Comparison of ENCODE assay signal across 8 cellular contexts in genomic region chr5:143003328-143003636, GRCh38.
DNase-seq lines count a peak whose midpoint lies in the region; ATAC-seq and TF ChIP-seq lines count a peak whose summit lies in the region.

No MANE protein-coding gene starts in this region.

- peak overlapping the region; percentile 32 to 73 (median 56) for H3K27ac ChIP-seq in gastroesophageal sphincter

- TF ChIP-seq POLR2A in gastroesophageal sphincter (IDR thresholded peaks at IDR 0.05), result no peak
- TF ChIP-seq POLR2A in GM18505 (IDR thresholded peaks at IDR 0.05; ENCODE audit: borderline replicate concordance, extremely low read depth, insufficient read depth, insufficient read length), result no peak

- CTCF ChIA-PET in activated CD4-positive, alpha-beta memory T cell treated with anti-CD3 and anti-CD28 coated beads, Interleukin-2, amount 10 ng/mL, durations not matched to agents 7 days and 5 days (lab: Charles Lee), result interaction anchor here (0.7 to 3.5 kb wide), 31 partner anchors 10 to 1190 kb away, joined by 3 to 57 read pairs (median 5); partner anchors contain the start of genes KCTD16, NR3C1 and YIPF5

- no peak for DNase-seq in T-helper 2 cell treated with Interferon-gamma antibody and Interleukin-4, amounts not matched to agents 5 μg/mL and 100 μg/mL, for 36 hours (ENCODE audit: low spot score)
- DNase-seq in T-helper 2 cell (no peak), NCI-H1930 (lab: John Stamatoyannopoulos, UW) (no peak)
- no peak for DNase-seq in activated CD4-positive, alpha-beta memory T cell treated with anti-CD3 and anti-CD28 coated beads, Interleukin-2, amount 10 ng/mL, durations not matched to agents 7 days and 5 days
- DNase-seq in stimulated activated effector memory CD8-positive, alpha-beta T cell treated with anti-CD3 and anti-CD28 coated beads, Interleukin-12 subunit alpha, Interleukin-12 subunit beta, amount 100 ng/mL, for 72 hours (ENCODE audit: low spot score in 2 of 2), result no peak

- ATAC-seq in gastroesophageal sphincter, result no peak
- no peak for ATAC-seq in stimulated activated effector memory CD8-positive, alpha-beta T cell treated with anti-CD3 and anti-CD28 coated beads, Interleukin-12 subunit alpha, Interleukin-12 subunit beta, amount 100 ng/mL, for 72 hours
- no peak for ATAC-seq in GM18505 (IDR thresholded peaks at IDR 0.05; ENCODE audit: unreplicated experiment)
- ATAC-seq in HG03460 (IDR thresholded peaks at IDR 0.05; ENCODE audit: unreplicated experiment), result no peak

- peak overlapping the region; percentile 97 for H3K27ac Mint-ChIP-seq in T-helper 2 cell treated with Interferon-gamma antibody and Interleukin-4, amounts not matched to agents 5 μg/mL and 100 μg/mL, for 36 hours
- peak overlapping the region; percentile 99 for H3K27ac Mint-ChIP-seq in activated CD4-positive, alpha-beta memory T cell treated with anti-CD3 and anti-CD28 coated beads, Interleukin-2, amount 10 ng/mL, durations not matched to agents 7 days and 5 days
- peak overlapping the region; percentile 100 for H3K27ac Mint-ChIP-seq in stimulated activated effector memory CD8-positive, alpha-beta T cell treated with anti-CD3 and anti-CD28 coated beads, Interleukin-12 subunit alpha, Interleukin-12 subunit beta, amount 100 ng/mL, for 72 hours

- peaks cover 69% of the 10 kb centered on the region for H3K4me1 Mint-ChIP-seq in T-helper 2 cell treated with Interferon-gamma antibody and Interleukin-4, amounts not matched to agents 5 μg/mL and 100 μg/mL, for 36 hours (ENCODE audit: low read depth)
- H3K4me1 Mint-ChIP-seq in activated CD4-positive, alpha-beta memory T cell treated with anti-CD3 and anti-CD28 coated beads, Interleukin-2, amount 10 ng/mL, durations not matched to agents 7 days and 5 days, result peaks cover 81% of the 10 kb centered on the region
- H3K4me1 Mint-ChIP-seq in stimulated activated effector memory CD8-positive, alpha-beta T cell treated with anti-CD3 and anti-CD28 coated beads, Interleukin-12 subunit alpha, Interleukin-12 subunit beta, amount 100 ng/mL, for 72 hours, result peaks cover 90% of the 10 kb centered on the region

- TF ChIP-seq CTCF in gastroesophageal sphincter (IDR thresholded peaks at IDR 0.05), result no peak

- H3K9me3 ChIP-seq in gastroesophageal sphincter, result no peaks in the 10 kb centered on the region

- no peak overlapping the region for H3K4me3 ChIP-seq in gastroesophageal sphincter

- peaks cover 20 to 62% (median 34%) of the 10 kb centered on the region in 3 donors for H3K4me1 ChIP-seq in gastroesophageal sphincter

- no peaks in the 10 kb centered on the region for H3K27me3 Mint-ChIP-seq in T-helper 2 cell treated with Interferon-gamma antibody and Interleukin-4, amounts not matched to agents 5 μg/mL and 100 μg/mL, for 36 hours (ENCODE audit: low read depth)
- H3K27me3 Mint-ChIP-seq in activated CD4-positive, alpha-beta memory T cell treated with anti-CD3 and anti-CD28 coated beads, Interleukin-2, amount 10 ng/mL, durations not matched to agents 7 days and 5 days, result no peaks in the 10 kb centered on the region

- no peaks in the 10 kb centered on the region for H3K27me3 ChIP-seq in gastroesophageal sphincter

- no peak for TF ChIP-seq EP300 in gastroesophageal sphincter (IDR thresholded peaks at IDR 0.05)

- peak overlapping the region; percentile 66 for H3K4me3 Mint-ChIP-seq in T-helper 2 cell treated with Interferon-gamma antibody and Interleukin-4, amounts not matched to agents 5 μg/mL and 100 μg/mL, for 36 hours
- H3K4me3 Mint-ChIP-seq in activated CD4-positive, alpha-beta memory T cell treated with anti-CD3 and anti-CD28 coated beads, Interleukin-2, amount 10 ng/mL, durations not matched to agents 7 days and 5 days, result peak overlapping the region; percentile 41
- H3K4me3 Mint-ChIP-seq in stimulated activated effector memory CD8-positive, alpha-beta T cell treated with anti-CD3 and anti-CD28 coated beads, Interleukin-12 subunit alpha, Interleukin-12 subunit beta, amount 100 ng/mL, for 72 hours, result peak overlapping the region; percentile 60

- no peaks in the 10 kb centered on the region for H3K36me3 ChIP-seq in gastroesophageal sphincter

- POLR2A ChIA-PET in activated CD4-positive, alpha-beta memory T cell treated with anti-CD3 and anti-CD28 coated beads, Interleukin-2, amount 10 ng/mL, durations not matched to agents 7 days and 5 days (lab: Charles Lee), result interaction anchor here (0.6 to 4.7 kb wide), 18 partner anchors 17 to 1187 kb away, joined by 3 to 80 read pairs (median 6); partner anchors contain the start of genes ARHGAP26 and NR3C1

- peaks cover 7% of the 10 kb centered on the region for H3K36me3 Mint-ChIP-seq in T-helper 2 cell treated with Interferon-gamma antibody and Interleukin-4, amounts not matched to agents 5 μg/mL and 100 μg/mL, for 36 hours (ENCODE audit: low read depth)
- peaks cover 39% of the 10 kb centered on the region for H3K36me3 Mint-ChIP-seq in activated CD4-positive, alpha-beta memory T cell treated with anti-CD3 and anti-CD28 coated beads, Interleukin-2, amount 10 ng/mL, durations not matched to agents 7 days and 5 days (ENCODE audit: low read depth)
- H3K36me3 Mint-ChIP-seq in stimulated activated effector memory CD8-positive, alpha-beta T cell treated with anti-CD3 and anti-CD28 coated beads, Interleukin-12 subunit alpha, Interleukin-12 subunit beta, amount 100 ng/mL, for 72 hours, result peaks cover 11% of the 10 kb centered on the region

- peaks cover 3% of the 10 kb centered on the region for H3K9me3 Mint-ChIP-seq in T-helper 2 cell treated with Interferon-gamma antibody and Interleukin-4, amounts not matched to agents 5 μg/mL and 100 μg/mL, for 36 hours
- no peaks in the 10 kb centered on the region for H3K9me3 Mint-ChIP-seq in activated CD4-positive, alpha-beta memory T cell treated with anti-CD3 and anti-CD28 coated beads, Interleukin-2, amount 10 ng/mL, durations not matched to agents 7 days and 5 days
- no peaks in the 10 kb centered on the region for H3K9me3 Mint-ChIP-seq in stimulated activated effector memory CD8-positive, alpha-beta T cell treated with anti-CD3 and anti-CD28 coated beads, Interleukin-12 subunit alpha, Interleukin-12 subunit beta, amount 100 ng/mL, for 72 hours

- WGBS in gastroesophageal sphincter (ENCODE audit: low coverage in 1 of 2), 2 donors, result 85 to 100% methylated on average over 1 to 3 of the region's 3 CpGs
